In genomic region chr20:40702504-40702903, GRCh38 we compare ENCODE assay signal across 17 cellular contexts.
DNase-seq lines count a peak whose midpoint lies in the region; TF ChIP-seq lines count a peak whose summit lies in the region.
"Had no signal": no experiment of that assay in that cellular context is flagged by ENCODE, and none has a peak within 500 bp of the region (broad histone marks: within the 10 kb centered on the region; RNA-seq: fewer than 3 reads in every experiment).

No MANE protein-coding gene starts in this region.

- H3K4me3 ChIP-seq in astrocyte of the spinal cord (ENCODE audit: low read depth, low read length) (no peak overlapping the region), retinal pigment epithelial cell (ENCODE audit: low read length) (no peak overlapping the region), tibial artery (no peak overlapping the region)
- H3K4me3 ChIP-seq: A549, breast epithelium, MG63, uterus had no signal

- H3K9me3 ChIP-seq in tibial artery, result no peaks in the 10 kb centered on the region
- H3K9me3 ChIP-seq: A549, breast epithelium, MG63, neutrophil, uterus had no signal

- no peaks in the 10 kb centered on the region for H3K4me1 ChIP-seq in tibial artery
- H3K4me1 ChIP-seq: A549, breast epithelium, uterus had no signal

- intact Hi-C loops in tibial artery (cut with DNase I; ENCODE audit: low total_unique reads), result no loop called here

- H3K27ac ChIP-seq in tibial artery, result no peak overlapping the region
- H3K27ac ChIP-seq: A549, breast epithelium, neutrophil, uterus had no signal

- H3K36me3 ChIP-seq in tibial artery, result no peaks in the 10 kb centered on the region
- H3K36me3 ChIP-seq: breast epithelium, MG63, neutrophil, uterus had no signal

- DNase-seq in NOMO-1 treated with DMSO at 0.1 percent for 48 hours (lab: John Stamatoyannopoulos, UW; ENCODE audit: unreplicated experiment) (peak; percentile 2), NOMO-1 treated with dmso at 0.1 percent for 144 hours (lab: John Stamatoyannopoulos, UW; ENCODE audit: unreplicated experiment) (no peak), Kasumi-1 (lab: John Stamatoyannopoulos, UW) (peak; percentile 18 to 27), astrocyte of the spinal cord (ENCODE audit: low read depth, low spot score) (no peak), retinal pigment epithelial cell (ENCODE audit: low read depth) (no peak), tibial artery (no peak), anterior cingulate cortex (lab: John Stamatoyannopoulos, UW) (no peak), NCI-H1417 (lab: John Stamatoyannopoulos, UW) (no peak)
- DNase-seq: activated CD4-positive, CD25-positive, alpha-beta regulatory T cell; activated naive CD4-positive, alpha-beta T cell treated with Interleukin-2 at 50 U/mL for 16 hours; Calu3; MG63; T-cell; uterus had no signal

- peaks cover 0 to 1% of the 10 kb centered on the region in 2 donors for H3K27me3 ChIP-seq in tibial artery
- H3K27me3 ChIP-seq: breast epithelium, MG63, uterus had no signal

- in situ Hi-C loops in astrocyte of the spinal cord (cut with HindIII; ENCODE audit: low sequenced_read_pairs), result no loop called here

- TF ChIP-seq CTCF in astrocyte of the spinal cord (IDR thresholded peaks at IDR 0.05; ENCODE audit: low read depth, low read length), result peak; percentile 19
- peak; percentile 4 for TF ChIP-seq CTCF in retinal pigment epithelial cell (conservative IDR thresholded peaks at IDR 0.05; ENCODE audit: low read depth, low read length)
- TF ChIP-seq CTCF in tibial artery (IDR thresholded peaks at IDR 0.05), result no peak

Comparison
In these comparisons a context has a peak if more than half of its experiments do, and no peak if none do; other contexts are left out.
1. DNase-seq: peak in NOMO-1 treated with DMSO at 0.1 percent for 48 hours (single experiment) and Kasumi-1 (2 of 2); none in NOMO-1 treated with dmso at 0.1 percent for 144 hours (single experiment), astrocyte of the spinal cord (single experiment), retinal pigment epithelial cell (single experiment), tibial artery (0 of 2), anterior cingulate cortex (0 of 58) and NCI-H1417 (0 of 3).
2. CTCF ChIP-seq: peak in astrocyte of the spinal cord (single experiment) and retinal pigment epithelial cell (single experiment); none in tibial artery (0 of 2).